ENCODE assay signal across 14 cellular contexts in the genomic region with DNA sequence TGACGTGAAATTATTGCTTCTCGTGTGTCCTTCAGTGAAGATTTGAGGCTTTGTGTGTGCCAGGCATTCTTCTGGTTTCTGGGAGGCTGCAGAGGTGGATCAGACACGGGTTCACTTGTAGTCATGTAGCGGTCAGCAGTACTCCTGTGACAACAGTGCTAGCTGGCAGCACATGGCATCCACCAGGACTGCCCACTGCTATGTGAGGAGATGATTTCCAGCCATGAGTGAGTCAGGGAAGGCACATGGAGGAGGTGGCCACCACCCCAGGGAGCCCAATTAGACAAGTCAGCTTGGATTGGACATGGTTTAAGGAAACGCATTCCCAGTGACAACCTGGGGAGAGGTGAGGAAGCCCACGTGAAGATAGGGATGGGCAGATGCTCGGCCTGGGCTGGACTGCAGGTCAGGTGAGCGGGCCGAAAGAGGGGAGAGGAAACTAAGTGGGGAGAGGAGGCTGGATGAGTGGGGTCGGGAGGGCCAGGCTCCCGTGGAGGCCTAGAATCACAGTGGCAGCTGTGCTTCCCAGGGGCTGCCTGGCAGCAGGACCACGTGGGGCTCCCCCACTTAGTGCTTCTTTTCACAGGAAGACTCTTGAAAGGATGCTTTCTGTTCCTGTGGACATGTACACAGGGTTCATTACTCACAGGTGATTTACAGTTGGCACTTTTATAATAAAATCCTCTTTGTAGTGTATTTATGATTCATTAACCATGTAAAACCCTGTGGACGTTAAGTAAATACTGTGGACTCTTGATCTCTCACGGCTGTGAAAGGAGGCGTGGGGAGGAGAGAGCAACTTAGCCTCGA.
DNase-seq lines count a peak whose midpoint lies in the region; ATAC-seq and TF ChIP-seq lines count a peak whose summit lies in the region.
"Had no signal": no experiment of that assay in that cellular context is flagged by ENCODE, and none has a peak within 500 bp of the region (broad histone marks: within the 10 kb centered on the region; RNA-seq: fewer than 3 reads in every experiment).

No MANE protein-coding gene starts in this region.

- POLR2A ChIA-PET in HEK293 (lab: Yijun Ruan, JAX) (interaction anchor here (1.0 kb wide), 1 partner anchor 74 kb away, joined by 3 read pairs; no protein-coding TSS in a partner anchor), PC-3 (lab: Charles Lee; ENCODE audit: unreplicated experiment) (no interaction called here)

- H3K27ac Mint-ChIP-seq in CD14-positive monocyte: peak overlapping the region in 5 of 7 donors; percentile 9 to 85 (median 55)
- H3K27ac Mint-ChIP-seq: activated B cell treated with CpG ODN at 0.5 μM for 24 hours had no signal

- H3F3A ChIP-seq in PC-3 (ENCODE audit: low read length, unreplicated experiment): no peaks in the 10 kb centered on the region

- no peaks in the 10 kb centered on the region for H3K9me2 ChIP-seq in PC-3 (replicated peaks; ENCODE audit: low read length)

- H3K4me3 ChIP-seq in HEK293 (ENCODE audit: low read depth, low read length): no peak overlapping the region
- H3K4me3 ChIP-seq in PC-3 (ENCODE audit: low read length): no peak overlapping the region
- H3K4me3 ChIP-seq in vagina: no peak overlapping the region
- H3K4me3 ChIP-seq: esophagus muscularis mucosa, K562, skin epidermis had no signal

- H3K27ac ChIP-seq in HEK293 (ENCODE audit: extremely low read depth, low read depth, low read length) (no peak overlapping the region), PC-3 (ENCODE audit: low read length) (peak overlapping the region; percentile 52), vagina (no peak overlapping the region)
- H3K27ac ChIP-seq: esophagus muscularis mucosa, skin epidermis had no signal

- H3K4me2 ChIP-seq in PC-3 (ENCODE audit: low read length): no peak overlapping the region

- H3K4me1 ChIP-seq in HEK293 (ENCODE audit: control insufficient read depth, insufficient read depth, low read length) (no peaks in the 10 kb centered on the region), PC-3 (ENCODE audit: insufficient read depth, low read length) (no peaks in the 10 kb centered on the region), vagina (no peaks in the 10 kb centered on the region)
- H3K4me1 ChIP-seq: esophagus muscularis mucosa had no signal

- intact Hi-C loops in CD14-positive monocyte (cut with micrococcal nuclease) (no loop called here), PC-3 (cut with micrococcal nuclease) (no loop called here), vagina (cut with DNase I) (no loop called here)

- no peaks in the 10 kb centered on the region for H3K4me1 Mint-ChIP-seq in CD14-positive monocyte
- H3K4me1 Mint-ChIP-seq: activated B cell treated with CpG ODN at 0.5 μM for 24 hours had no signal

- H3K4me3 Mint-ChIP-seq in CD14-positive monocyte: no peak overlapping the region
- H3K4me3 Mint-ChIP-seq: activated B cell treated with CpG ODN at 0.5 μM for 24 hours had no signal

- H3K79me2 ChIP-seq in PC-3 (ENCODE audit: low read length): no peaks in the 10 kb centered on the region

- BruUV-seq in PC-3 (replicated peaks; lab: Mats Ljungman, UMichigan): no TSS peak

- H3K9me3 ChIP-seq in HEK293 (ENCODE audit: control insufficient read depth, insufficient read depth, low read depth, low read length): no peaks in the 10 kb centered on the region
- no peaks in the 10 kb centered on the region for H3K9me3 ChIP-seq in PC-3 (ENCODE audit: low read length)
- H3K9me3 ChIP-seq in vagina: no peaks in the 10 kb centered on the region
- H3K9me3 ChIP-seq: esophagus muscularis mucosa had no signal

- H4K20me1 ChIP-seq in PC-3 (ENCODE audit: low read length): no peaks in the 10 kb centered on the region

- H3K36me3 Mint-ChIP-seq in CD14-positive monocyte: peaks cover 80 to 92% of the 10 kb centered on the region in 2 donors

- H3K27me3 ChIP-seq in PC-3 (ENCODE audit: low read length): no peaks in the 10 kb centered on the region
- H3K27me3 ChIP-seq in vagina: no peaks in the 10 kb centered on the region
- H3K27me3 ChIP-seq: esophagus muscularis mucosa had no signal

- TF ChIP-seq POLR2A in vagina (IDR thresholded peaks at IDR 0.05): no peak

- H3K9me3 Mint-ChIP-seq in CD14-positive monocyte: no peaks in the 10 kb centered on the region
- H3K9me3 Mint-ChIP-seq: activated B cell treated with CpG ODN at 0.5 μM for 24 hours had no signal

- H3K9ac ChIP-seq in PC-3 (ENCODE audit: low read length): peak overlapping the region; percentile 23; the same call in 1 of the 2 replicates

- CTCF ChIA-PET in HEK293 (lab: Yijun Ruan, JAX): no interaction called here
- CTCF ChIA-PET in PC-3 (lab: Charles Lee): no interaction called here

- H3K36me3 ChIP-seq in HEK293 (ENCODE audit: control insufficient read depth in 2 of 2, insufficient read depth in 1 of 2, low read length in 2 of 2) (peaks cover 14 to 85% of the 10 kb centered on the region in 2 experiments), PC-3 (ENCODE audit: low read depth, low read length) (peaks cover 80% of the 10 kb centered on the region), vagina (peaks cover 0 to 62% of the 10 kb centered on the region in 2 donors)

- peaks cover 0 to 2% (median 2%) of the 10 kb centered on the region in 3 donors for H3K27me3 Mint-ChIP-seq in CD14-positive monocyte (ENCODE audit: low read depth in 3 of 3)
- H3K27me3 Mint-ChIP-seq: activated B cell treated with CpG ODN at 0.5 μM for 24 hours had no signal

- TF ChIP-seq CTCF in CD14-positive monocyte (IDR thresholded peaks at IDR 0.05): no peak
- TF ChIP-seq CTCF in HEK293 (tag by site-specific recombination; IDR thresholded peaks at IDR 0.05): no peak
- TF ChIP-seq CTCF in PC-3 (conservative IDR thresholded peaks at IDR 0.05; ENCODE audit: low read depth, low read length): no peak
- TF ChIP-seq CTCF in vagina (IDR thresholded peaks at IDR 0.05): no peak

- DNase-seq in CD14-positive monocyte (ENCODE audit: low spot score): no peak
- peak; percentile 33 for DNase-seq in PC-3
- peak; percentile 27 for DNase-seq in kidney tubule cell (ENCODE audit: low spot score)
- DNase-seq in GM19238 (ENCODE audit: insufficient read length, low spot score): no peak
- no peak for DNase-seq in DMS 273 (lab: John Stamatoyannopoulos, UW; ENCODE audit: unreplicated experiment)
- DNase-seq in activated T-cell treated with anti-CD3 and anti-CD28 coated beads for 4 hours: no peak
- no peak for DNase-seq in vagina (ENCODE audit: extremely low spot score in 2 of 2)
- DNase-seq: activated B cell treated with CpG ODN at 0.5 μM for 24 hours, hippocampal formation, NCI-H2171 had no signal

- ATAC-seq in PC-3: peak; percentile 64
- ATAC-seq: K562 had no signal

- no peak overlapping the region for H2AFZ ChIP-seq in PC-3 (ENCODE audit: low read length)

TF ChIP-seq in HEK293, 187 proteins besides CTCF, POLR2A, EP300 and RAD21:
- TF ChIP-seq SALL2 (tag by site-specific recombination; IDR thresholded peaks at IDR 0.05; ENCODE audit: borderline replicate concordance) (no peak), ZNF549 (tag by site-specific recombination; IDR thresholded peaks at IDR 0.05) (no peak), ZBTB20 (tag by site-specific recombination; IDR thresholded peaks at IDR 0.05) (no peak), ZIC2 (tag by site-specific recombination; IDR thresholded peaks at IDR 0.05) (peak; percentile 88), ZBTB48 (tag by site-specific recombination; IDR thresholded peaks at IDR 0.05) (no peak), REPIN1 (tag by site-specific recombination; IDR thresholded peaks at IDR 0.05; ENCODE audit: low read depth) (no peak), GLIS1 (tag by site-specific recombination; IDR thresholded peaks at IDR 0.05) (peak; percentile 57), BCL11B (tag by site-specific recombination; IDR thresholded peaks at IDR 0.05; ENCODE audit: low read depth) (no peak), ZNF510 (tag by site-specific recombination; IDR thresholded peaks at IDR 0.05; ENCODE audit: insufficient replicate concordance) (no peak), GLI4 (tag by site-specific recombination; IDR thresholded peaks at IDR 0.05) (no peak), ZNF391 (tag by site-specific recombination; IDR thresholded peaks at IDR 0.05; ENCODE audit: borderline replicate concordance, low read depth) (no peak), ZNF548 (tag by site-specific recombination; IDR thresholded peaks at IDR 0.05) (no peak), ZNF24 (tag by site-specific recombination; IDR thresholded peaks at IDR 0.05) (no peak), ZNF626 (tag by site-specific recombination; IDR thresholded peaks at IDR 0.05) (no peak)
- TF ChIP-seq, protein P1, sequence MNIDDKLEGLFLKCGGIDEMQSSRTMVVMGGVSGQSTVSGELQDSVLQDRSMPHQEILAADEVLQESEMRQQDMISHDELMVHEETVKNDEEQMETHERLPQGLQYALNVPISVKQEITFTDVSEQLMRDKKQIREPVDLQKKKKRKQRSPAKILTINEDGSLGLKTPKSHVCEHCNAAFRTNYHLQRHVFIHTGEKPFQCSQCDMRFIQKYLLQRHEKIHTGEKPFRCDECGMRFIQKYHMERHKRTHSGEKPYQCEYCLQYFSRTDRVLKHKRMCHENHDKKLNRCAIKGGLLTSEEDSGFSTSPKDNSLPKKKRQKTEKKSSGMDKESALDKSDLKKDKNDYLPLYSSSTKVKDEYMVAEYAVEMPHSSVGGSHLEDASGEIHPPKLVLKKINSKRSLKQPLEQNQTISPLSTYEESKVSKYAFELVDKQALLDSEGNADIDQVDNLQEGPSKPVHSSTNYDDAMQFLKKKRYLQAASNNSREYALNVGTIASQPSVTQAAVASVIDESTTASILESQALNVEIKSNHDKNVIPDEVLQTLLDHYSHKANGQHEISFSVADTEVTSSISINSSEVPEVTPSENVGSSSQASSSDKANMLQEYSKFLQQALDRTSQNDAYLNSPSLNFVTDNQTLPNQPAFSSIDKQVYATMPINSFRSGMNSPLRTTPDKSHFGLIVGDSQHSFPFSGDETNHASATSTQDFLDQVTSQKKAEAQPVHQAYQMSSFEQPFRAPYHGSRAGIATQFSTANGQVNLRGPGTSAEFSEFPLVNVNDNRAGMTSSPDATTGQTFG (tag by site-specific recombination; IDR thresholded peaks at IDR 0.05; ENCODE audit: borderline replicate concordance): no peak
- TF ChIP-seq, protein P2, sequence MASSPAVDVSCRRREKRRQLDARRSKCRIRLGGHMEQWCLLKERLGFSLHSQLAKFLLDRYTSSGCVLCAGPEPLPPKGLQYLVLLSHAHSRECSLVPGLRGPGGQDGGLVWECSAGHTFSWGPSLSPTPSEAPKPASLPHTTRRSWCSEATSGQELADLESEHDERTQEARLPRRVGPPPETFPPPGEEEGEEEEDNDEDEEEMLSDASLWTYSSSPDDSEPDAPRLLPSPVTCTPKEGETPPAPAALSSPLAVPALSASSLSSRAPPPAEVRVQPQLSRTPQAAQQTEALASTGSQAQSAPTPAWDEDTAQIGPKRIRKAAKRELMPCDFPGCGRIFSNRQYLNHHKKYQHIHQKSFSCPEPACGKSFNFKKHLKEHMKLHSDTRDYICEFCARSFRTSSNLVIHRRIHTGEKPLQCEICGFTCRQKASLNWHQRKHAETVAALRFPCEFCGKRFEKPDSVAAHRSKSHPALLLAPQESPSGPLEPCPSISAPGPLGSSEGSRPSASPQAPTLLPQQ (tag by site-specific recombination; IDR thresholded peaks at IDR 0.05): no peak

Comparison
In these comparisons a context has a peak if more than half of its experiments do, and no peak if none do; other contexts are left out.
1. DNase-seq: peak in PC-3 (single experiment) and kidney tubule cell (single experiment); none in CD14-positive monocyte (single experiment), GM19238 (single experiment), DMS 273 (single experiment), activated T-cell treated with anti-CD3 and anti-CD28 coated beads for 4 hours (single experiment) and vagina (0 of 2).